In the genomic region with DNA sequence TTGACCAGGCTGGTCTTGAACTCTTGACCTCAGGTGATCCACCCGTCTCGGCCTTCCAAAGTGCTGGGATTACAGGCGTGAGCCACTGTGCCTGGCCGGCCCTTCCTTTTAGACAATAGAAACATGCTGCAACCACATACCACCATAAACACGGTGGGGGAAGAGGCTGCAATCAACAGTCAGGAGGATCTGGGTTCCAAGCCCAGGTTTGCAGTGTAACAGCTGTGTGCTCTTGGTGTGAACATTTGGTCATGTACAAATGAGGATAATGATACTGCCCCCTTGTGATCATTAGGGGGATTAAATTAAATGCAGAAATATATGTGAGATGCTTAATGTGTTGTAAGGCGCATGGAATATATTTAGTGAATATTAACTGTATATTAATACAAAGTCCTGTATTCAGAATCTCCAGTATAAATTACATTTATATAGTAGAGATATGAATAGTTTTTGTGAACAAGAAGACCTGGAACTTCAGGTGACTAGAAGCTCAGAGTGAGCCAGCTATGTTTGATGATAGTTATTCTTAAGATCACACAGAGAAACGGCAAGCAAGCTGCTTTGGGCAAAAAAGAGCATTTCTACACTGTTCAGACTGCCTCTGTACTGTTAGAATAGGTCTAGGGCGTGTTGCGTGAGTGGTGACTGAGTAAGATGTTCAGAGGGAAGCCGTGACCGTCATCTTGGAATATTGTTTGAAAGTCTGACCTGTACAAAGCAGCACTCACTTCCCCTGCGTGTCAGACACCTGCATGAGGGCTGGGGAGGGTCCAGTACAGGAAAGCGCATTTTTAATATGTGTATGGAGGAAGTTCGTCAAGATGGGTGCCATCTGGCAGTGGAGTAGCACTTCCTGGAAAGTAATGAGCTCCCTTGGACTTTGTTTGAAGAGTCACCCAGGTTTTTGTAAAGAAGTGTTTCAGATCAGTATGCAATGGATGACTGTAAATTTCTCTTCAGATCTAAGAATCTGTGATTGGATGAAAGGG, we compare ENCODE assay signal across 8 cellular contexts.
DNase-seq lines count a peak whose midpoint lies in the region; ATAC-seq and TF ChIP-seq lines count a peak whose summit lies in the region.

No MANE protein-coding gene starts in this region.

- H3K36me3 ChIP-seq in Panc1 (ENCODE audit: control insufficient read depth, insufficient read depth, low read length): no peaks in the 10 kb centered on the region
- no peaks in the 10 kb centered on the region for H3K36me3 ChIP-seq in endodermal cell (ENCODE audit: control insufficient read depth, insufficient read depth, low read length)
- no peaks in the 10 kb centered on the region for H3K36me3 ChIP-seq in neural cell (ENCODE audit: insufficient read depth, low read length)

- intact Hi-C loops in Panc1 (cut with micrococcal nuclease; ENCODE audit: unreplicated experiment): no loop called here

- peaks cover 22% of the 10 kb centered on the region for H3K79me2 ChIP-seq in neural cell (replicated peaks; ENCODE audit: insufficient read depth, low read length)

- TF ChIP-seq CTCF in Panc1 (IDR thresholded peaks at IDR 0.05) (peak; percentile 81), endodermal cell (conservative IDR thresholded peaks at IDR 0.05) (peak; percentile 78), neural cell (IDR thresholded peaks at IDR 0.05; ENCODE audit: poor library complexity, severe bottlenecking) (peak; percentile 55)

- TF ChIP-seq EP300 in neural cell (conservative IDR thresholded peaks at IDR 0.05; ENCODE audit: poor library complexity, severe bottlenecking): no peak

- BruUV-seq in Panc1 (replicated peaks; lab: Mats Ljungman, UMichigan): no TSS peak

- peaks cover 29% of the 10 kb centered on the region for H3K4me1 Mint-ChIP-seq in endodermal cell

- peaks cover 66% of the 10 kb centered on the region for H3K4me1 ChIP-seq in Panc1 (ENCODE audit: control insufficient read depth, insufficient read depth, low read length)
- peaks cover 4% of the 10 kb centered on the region for H3K4me1 ChIP-seq in endodermal cell (ENCODE audit: control insufficient read depth, insufficient read depth, low read length)

- no peak overlapping the region for H3K4me3 Mint-ChIP-seq in endodermal cell

- H3K4me3 ChIP-seq in Panc1 (ENCODE audit: low read depth in 2 of 2, low read length in 2 of 2) (no peak overlapping the region), endodermal cell (ENCODE audit: low read length) (no peak overlapping the region), neural cell (ENCODE audit: low read length) (no peak overlapping the region)

- ATAC-seq in HG03354 (IDR thresholded peaks at IDR 0.05; ENCODE audit: poor library complexity, severe bottlenecking, unreplicated experiment) (peak; percentile 81), Panc1 (peak; percentile 57), HG03097 (IDR thresholded peaks at IDR 0.05; ENCODE audit: low FRiP score, unreplicated experiment) (no peak)

- peak overlapping the region; percentile 75 for H3K27ac ChIP-seq in Panc1 (ENCODE audit: low read length)
- no peak overlapping the region for H3K27ac ChIP-seq in endodermal cell (ENCODE audit: low read depth, low read length)
- no peak overlapping the region for H3K27ac ChIP-seq in neural cell (ENCODE audit: low read length)

- CTCF ChIA-PET in Panc1 (lab: Charles Lee): interaction anchor here (0.6 to 1.3 kb wide), 6 partner anchors 9 to 31 kb away, joined by 3 to 4 read pairs (median 3); no protein-coding TSS in a partner anchor

- no peaks in the 10 kb centered on the region for H4K20me1 ChIP-seq in neural cell (ENCODE audit: insufficient read depth)

- H3K9ac ChIP-seq in endodermal cell (ENCODE audit: extremely low read depth, low read length, poor library complexity, severe bottlenecking) (no peak overlapping the region), neural cell (ENCODE audit: low read length) (no peak overlapping the region)

- DNase-seq in AG08395 (ENCODE audit: low spot score) (peak; percentile 46), GDM1 (lab: John Stamatoyannopoulos, UW) (peak; percentile 51), Panc1 (ENCODE audit: low read depth, low spot score) (no peak), endodermal cell (no peak)
- DNase-seq in stimulated activated CD4-positive, alpha-beta T cell treated with anti-CD3 and anti-CD28 coated beads, Interleukin-4, amount 100 ng/mL, for 1 hour: no peak

- POLR2A ChIA-PET in Panc1 (lab: Charles Lee): no interaction called here

- no peak overlapping the region for H3K27ac Mint-ChIP-seq in endodermal cell

- H2AFZ ChIP-seq in neural cell (ENCODE audit: low read depth, low read length): no peak overlapping the region

- no peaks in the 10 kb centered on the region for H3K27me3 Mint-ChIP-seq in endodermal cell (ENCODE audit: insufficient read depth)

- H3F3A ChIP-seq in neural cell (ENCODE audit: insufficient read depth, low read length, poor library complexity, severe bottlenecking): no peaks in the 10 kb centered on the region

- H3K9me3 ChIP-seq in Panc1 (ENCODE audit: control insufficient read depth, insufficient read depth, low read depth, low read length): no peaks in the 10 kb centered on the region
- H3K9me3 ChIP-seq in endodermal cell (ENCODE audit: control insufficient read depth, low read length): no peaks in the 10 kb centered on the region
- H3K9me3 ChIP-seq in neural cell (ENCODE audit: low read length): no peaks in the 10 kb centered on the region

- peak; percentile 51 for TF ChIP-seq RAD21 in neural cell (conservative IDR thresholded peaks at IDR 0.05)

- H3K27me3 ChIP-seq in Panc1 (ENCODE audit: control insufficient read depth, insufficient read depth, low read length): no peaks in the 10 kb centered on the region
- no peaks in the 10 kb centered on the region for H3K27me3 ChIP-seq in endodermal cell (ENCODE audit: control insufficient read depth, insufficient read depth, low read length, poor library complexity, severe bottlenecking)
- no peaks in the 10 kb centered on the region for H3K27me3 ChIP-seq in neural cell (ENCODE audit: insufficient read depth, low read depth, low read length)

- no peak overlapping the region for H3K4me2 ChIP-seq in neural cell (ENCODE audit: low read length)

- H3K9me3 Mint-ChIP-seq in endodermal cell: no peaks in the 10 kb centered on the region

- H3K36me3 Mint-ChIP-seq in endodermal cell (ENCODE audit: low read depth): no peaks in the 10 kb centered on the region

- WGBS in endodermal cell (ENCODE audit: insufficient coverage in 1 of 2, insufficient read length in 1 of 2), 2 experiments: 85 to 91% methylated on average over 8 to 13 of the region's 14 CpGs

- in situ Hi-C loops in Panc1 (cut with HindIII; ENCODE audit: low pct_unique_long_range_greater_than_20kb, low sequenced_read_pairs): no loop called here

- no peaks in the 10 kb centered on the region for H3K9me2 ChIP-seq in neural cell (ENCODE audit: insufficient read depth, low read length)

TF ChIP-seq in neural cell, 6 proteins besides CTCF, POLR2A, EP300 and RAD21:
- TF ChIP-seq TAF1 (IDR thresholded peaks at IDR 0.05; ENCODE audit: low read depth): no peak
- TF ChIP-seq SMC3 (conservative IDR thresholded peaks at IDR 0.05; ENCODE audit: poor library complexity): peak; percentile 51

Comparison
In these comparisons a context has a peak if more than half of its experiments do, and no peak if none do; other contexts are left out.
1. DNase-seq: peak in AG08395 (single experiment) and GDM1 (single experiment); none in Panc1 (single experiment), endodermal cell (single experiment) and stimulated activated CD4-positive, alpha-beta T cell treated with anti-CD3 and anti-CD28 coated beads, Interleukin-4, amount 100 ng/mL, for 1 hour (single experiment).
2. Peak in every context shown above with its lines, with median percentiles within 50 percentile points of each other: CTCF ChIP-seq.